8 cellular contexts compared by ENCODE assay signal in genomic region chr19:54179921-54180452, GRCh38. TPM values are rescaled to one million over a fixed set of nuclear protein-coding genes. Genes with fewer than 3 reads are reported as not detected.
DNase-seq lines count a peak whose midpoint lies in the region; ATAC-seq lines count a peak whose summit lies in the region.

No MANE protein-coding gene starts in this region.

- peaks cover 0 to 2% (median 1%) of the 10 kb centered on the region in 3 donors for H3K4me1 Mint-ChIP-seq in naive B cell

- H3K4me3 Mint-ChIP-seq in naive B cell, result no peak overlapping the region

- H3K36me3 Mint-ChIP-seq in naive B cell, result peaks cover 0 to 4% of the 10 kb centered on the region in 2 donors

- no peaks in the 10 kb centered on the region for H3K9me3 Mint-ChIP-seq in naive B cell

- ATAC-seq in naive B cell (ENCODE audit: low read depth in 2 of 2) (peak; percentile 45 to 56), GM21360 (IDR thresholded peaks at IDR 0.05; ENCODE audit: unreplicated experiment) (no peak)

- H3K27ac Mint-ChIP-seq in naive B cell, result peak overlapping the region in 2 of 6 donors; percentile 15 to 76

- DNase-seq in ELF-1 (ENCODE audit: low read depth, low spot score) (peak; percentile 98), NCI-H2196 (lab: John Stamatoyannopoulos, UW; ENCODE audit: unreplicated experiment) (peak; percentile 96), ecto neural progenitor cell (ENCODE audit: low spot score) (peak; percentile 89), naive B cell (no peak), OCI-M1 (lab: John Stamatoyannopoulos, UW) (no peak), cerebellum (ENCODE audit: low spot score) (no peak)
- DNase-seq in activated T-cell treated with anti-CD3 and anti-CD28 coated beads, Interleukin-2, amount 50 U/mL, for 1 hour, result no peak

- H3K27me3 Mint-ChIP-seq in naive B cell, result no peaks in the 10 kb centered on the region

RNA-seq across cellular contexts. Expression of gene TMC4, which starts 7.0 kb away (rescaled TPM):
- not detected for polyA plus RNA-seq in naive B cell (ENCODE audit: low read depth in 6 of 6)
- total RNA-seq in cerebellum, result 0.36 TPM

RNA-seq across cellular contexts. Expression of gene MBOAT7, which starts 9.4 kb away (rescaled TPM):
- 10 to 100 TPM in 4 of 6 donors, 1 to 10 TPM in 2; 7.0 to 13.5 (median 11.3) TPM for polyA plus RNA-seq in naive B cell (ENCODE audit: low read depth in 6 of 6)
- total RNA-seq in cerebellum, result 21.4 TPM

RNA-seq across cellular contexts. Expression of gene TSEN34, which starts 11.1 kb away (rescaled TPM):
- polyA plus RNA-seq in naive B cell (ENCODE audit: low read depth in 6 of 6), result 10 to 100 TPM; 22.3 to 40.0 (median 32.1) TPM
- 18.3 TPM for total RNA-seq in cerebellum

RNA-seq across cellular contexts. Expression of gene LENG1, which starts 20.5 kb away (rescaled TPM):
- polyA plus RNA-seq in naive B cell (ENCODE audit: low read depth in 6 of 6), result 10 to 100 TPM in 5 of 6 donors, 1 to 10 TPM in 1; 9.3 to 15.3 (median 12.0) TPM
- total RNA-seq in cerebellum, result 3.4 TPM

RNA-seq across cellular contexts. Expression of gene RPS9, which starts 20.7 kb away (rescaled TPM):
- 1,000 to 10,000 TPM in 3 of 6 donors, 100 to 1,000 TPM in 3; 849 to 1,278 (median 1,006) TPM for polyA plus RNA-seq in naive B cell (ENCODE audit: low read depth in 6 of 6)
- total RNA-seq in cerebellum, result 1,035 TPM

Comparison
In these comparisons a context has a peak if more than half of its experiments do, and no peak if none do; other contexts are left out.
1. DNase-seq: peak in ELF-1 (single experiment), NCI-H2196 (single experiment) and ecto neural progenitor cell (single experiment); none in naive B cell (single experiment), OCI-M1 (single experiment), activated T-cell treated with anti-CD3 and anti-CD28 coated beads, Interleukin-2, amount 50 U/mL, for 1 hour (single experiment) and cerebellum (single experiment).